In the genomic region with DNA sequence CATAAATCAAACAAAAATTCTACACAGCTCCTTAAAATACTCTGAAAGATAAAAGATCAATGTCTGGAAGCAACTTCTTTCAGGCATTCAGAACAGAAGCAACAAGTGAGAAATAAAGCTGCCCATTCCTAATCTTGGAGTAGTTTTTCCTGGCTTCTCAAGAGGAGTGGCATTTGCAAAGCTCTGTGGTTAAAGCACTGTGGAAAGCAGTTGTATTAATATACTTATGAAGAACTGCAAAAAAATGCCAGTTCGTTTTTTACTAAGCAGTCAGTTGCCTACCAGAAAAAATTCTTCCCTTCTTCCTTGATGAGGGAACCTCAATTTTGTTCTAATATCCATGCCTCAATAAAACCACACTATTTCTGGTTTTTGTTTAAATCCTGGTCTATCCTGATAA, we compare ENCODE assay signal across 1 cellular context.
TF ChIP-seq lines count a peak whose summit lies in the region.

No MANE protein-coding gene starts in this region.

TF ChIP-seq in WTC11, 78 proteins besides CTCF, POLR2A, EP300 and RAD21 (continued from another document):
- TF ChIP-seq, protein P1, sequence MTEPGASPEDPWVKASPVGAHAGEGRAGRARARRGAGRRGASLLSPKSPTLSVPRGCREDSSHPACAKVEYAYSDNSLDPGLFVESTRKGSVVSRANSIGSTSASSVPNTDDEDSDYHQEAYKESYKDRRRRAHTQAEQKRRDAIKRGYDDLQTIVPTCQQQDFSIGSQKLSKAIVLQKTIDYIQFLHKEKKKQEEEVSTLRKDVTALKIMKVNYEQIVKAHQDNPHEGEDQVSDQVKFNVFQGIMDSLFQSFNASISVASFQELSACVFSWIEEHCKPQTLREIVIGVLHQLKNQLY (CRISPR knock-in tag; IDR thresholded peaks at IDR 0.05) = no peak
- TF ChIP-seq TEAD4 (CRISPR knock-in tag; IDR thresholded peaks at IDR 0.05) (no peak), MXD4 (CRISPR knock-in tag; IDR thresholded peaks at IDR 0.05; ENCODE audit: borderline replicate concordance) (no peak)
